20 cellular contexts compared by ENCODE assay signal in genomic region chr16:27339180-27339579, GRCh38. TPM values are rescaled to one million over a fixed set of nuclear protein-coding genes. Genes with fewer than 3 reads are reported as not detected.
DNase-seq lines count a peak whose midpoint lies in the region; ATAC-seq and TF ChIP-seq lines count a peak whose summit lies in the region.
"Had no signal": no experiment of that assay in that cellular context is flagged by ENCODE, and none has a peak within 500 bp of the region (broad histone marks: within the 10 kb centered on the region; RNA-seq: fewer than 3 reads in every experiment).

No MANE protein-coding gene starts in this region.

- H3K36me3 ChIP-seq in esophagus muscularis mucosa (peaks cover 33 to 81% (median 70%) of the 10 kb centered on the region in 4 donors), stomach smooth muscle (ENCODE audit: control insufficient read depth in 2 of 2, insufficient read depth in 2 of 2, low read length in 2 of 2) (peaks cover 44 to 45% of the 10 kb centered on the region in 2 donors)
- H3K36me3 ChIP-seq: BE2C had no signal

- no peak for TF ChIP-seq EP300 in esophagus muscularis mucosa (IDR thresholded peaks at IDR 0.05)

- H3K9me3 ChIP-seq in T-helper 17 cell (ENCODE audit: control insufficient read depth, low read length, poor library complexity, severe bottlenecking) (no peaks in the 10 kb centered on the region), esophagus muscularis mucosa (no peaks in the 10 kb centered on the region), stomach smooth muscle (ENCODE audit: control insufficient read depth in 2 of 2, low read length in 2 of 2) (no peaks in the 10 kb centered on the region)
- H3K9me3 ChIP-seq: BE2C, SJSA1 had no signal

- no peak for ATAC-seq in activated naive CD8-positive, alpha-beta T cell treated with anti-CD3 and anti-CD28 coated beads, Interleukin-2, amount 50 U/mL, for 24 hours
- ATAC-seq in T-helper 17 cell (no peak), HG02973 (IDR thresholded peaks at IDR 0.05; ENCODE audit: unreplicated experiment) (no peak)
- ATAC-seq: Right ventricle myocardium inferior had no signal

- TF ChIP-seq POLR2A in esophagus muscularis mucosa (IDR thresholded peaks at IDR 0.05; ENCODE audit: low read depth), result no peak

- H3K27me3 ChIP-seq in esophagus muscularis mucosa (no peaks in the 10 kb centered on the region), stomach smooth muscle (ENCODE audit: control insufficient read depth in 1 of 2, insufficient read depth in 2 of 2, low read length in 2 of 2) (no peaks in the 10 kb centered on the region)
- H3K27me3 ChIP-seq: BE2C, SJSA1 had no signal

- no peak overlapping the region for H3K4me3 ChIP-seq in esophagus muscularis mucosa
- H3K4me3 ChIP-seq in stomach smooth muscle (ENCODE audit: low read length in 2 of 2), result no peak overlapping the region
- H3K4me3 ChIP-seq: GM23248, PC-9, SJSA1 had no signal

- H3K27ac ChIP-seq in esophagus muscularis mucosa (replicated peaks in 1 of 4), result peak overlapping the region; percentile 33 to 99 (median 98)
- peak overlapping the region; percentile 41 for H3K27ac ChIP-seq in stomach smooth muscle (ENCODE audit: low read length)
- H3K27ac ChIP-seq: GM23248, PC-9, SJSA1 had no signal

- TF ChIP-seq CTCF in esophagus muscularis mucosa (IDR thresholded peaks at IDR 0.05) (no peak), progenitor cell of endocrine pancreas (IDR thresholded peaks at IDR 0.05; ENCODE audit: unreplicated experiment) (no peak)

- peaks cover 38% of the 10 kb centered on the region for H3K4me1 Mint-ChIP-seq in activated naive CD8-positive, alpha-beta T cell (ENCODE audit: low read depth)
- H3K4me1 Mint-ChIP-seq in activated naive CD8-positive, alpha-beta T cell treated with anti-CD3 and anti-CD28 coated beads, Interleukin-2, amount 50 U/mL, for 24 hours, result peaks cover 43% of the 10 kb centered on the region
- H3K4me1 Mint-ChIP-seq in T-helper 17 cell (peaks cover 18% of the 10 kb centered on the region), progenitor cell of endocrine pancreas (ENCODE audit: low read depth) (no peaks in the 10 kb centered on the region)

- H3K27ac Mint-ChIP-seq in activated naive CD8-positive, alpha-beta T cell, result peak overlapping the region; percentile 6
- no peak overlapping the region for H3K27ac Mint-ChIP-seq in activated naive CD8-positive, alpha-beta T cell treated with anti-CD3 and anti-CD28 coated beads, Interleukin-2, amount 50 U/mL, for 24 hours
- peak overlapping the region; percentile 56 for H3K27ac Mint-ChIP-seq in T-helper 17 cell
- no peak overlapping the region for H3K27ac Mint-ChIP-seq in progenitor cell of endocrine pancreas

- H3K4me1 ChIP-seq in esophagus muscularis mucosa (peaks cover 0 to 59% (median 57%) of the 10 kb centered on the region in 4 donors), stomach smooth muscle (ENCODE audit: control insufficient read depth, insufficient read depth, low read length) (peaks cover 32% of the 10 kb centered on the region)
- H3K4me1 ChIP-seq: BE2C, SJSA1 had no signal

- H3K27me3 Mint-ChIP-seq in activated naive CD8-positive, alpha-beta T cell, result no peaks in the 10 kb centered on the region
- H3K27me3 Mint-ChIP-seq in activated naive CD8-positive, alpha-beta T cell treated with anti-CD3 and anti-CD28 coated beads, Interleukin-2, amount 50 U/mL, for 24 hours, result no peaks in the 10 kb centered on the region
- H3K27me3 Mint-ChIP-seq in T-helper 17 cell, result no peaks in the 10 kb centered on the region
- no peaks in the 10 kb centered on the region for H3K27me3 Mint-ChIP-seq in progenitor cell of endocrine pancreas

- H3K9me3 Mint-ChIP-seq in activated naive CD8-positive, alpha-beta T cell (ENCODE audit: low read depth), result no peaks in the 10 kb centered on the region
- H3K9me3 Mint-ChIP-seq in activated naive CD8-positive, alpha-beta T cell treated with anti-CD3 and anti-CD28 coated beads, Interleukin-2, amount 50 U/mL, for 24 hours, result no peaks in the 10 kb centered on the region
- H3K9me3 Mint-ChIP-seq in progenitor cell of endocrine pancreas (ENCODE audit: low read depth), result no peaks in the 10 kb centered on the region

- intact Hi-C loops in esophagus muscularis mucosa (cut with DNase I), result loop anchor here (5.0 kb wide), 1 partner anchor 97 kb away; no protein-coding TSS in a partner anchor

- H3K4me3 Mint-ChIP-seq in activated naive CD8-positive, alpha-beta T cell, result no peak overlapping the region
- no peak overlapping the region for H3K4me3 Mint-ChIP-seq in activated naive CD8-positive, alpha-beta T cell treated with anti-CD3 and anti-CD28 coated beads, Interleukin-2, amount 50 U/mL, for 24 hours
- H3K4me3 Mint-ChIP-seq in T-helper 17 cell (no peak overlapping the region), progenitor cell of endocrine pancreas (ENCODE audit: low read depth) (no peak overlapping the region)
- H3K4me3 Mint-ChIP-seq: CD14-positive monocyte had no signal

- WGBS in esophagus muscularis mucosa, result 93% methylated on average over 4 of the region's 4 CpGs

- no peak for DNase-seq in activated naive CD8-positive, alpha-beta T cell treated with anti-CD3 and anti-CD28 coated beads, Interleukin-2, amount 50 U/mL, for 24 hours
- DNase-seq in T-helper 17 cell (no peak), esophagus muscularis mucosa (ENCODE audit: extremely low spot score) (no peak), progenitor cell of endocrine pancreas (ENCODE audit: low spot score, unreplicated experiment) (no peak)
- DNase-seq: BE2C, GM23248, H7, NCI-H1092, NCI-H1417 treated with DMSO at 0.1 percent for 48 hours, NCI-H1694 treated with DMSO at 0.1 percent for 48 hours, NCI-H2081, NCI-H2227 treated with DMSO at 0.1 percent for 48 hours, NCI-H526 treated with DMSO at 0.1 percent for 48 hours, PC-9 had no signal

- H3K36me3 Mint-ChIP-seq in activated naive CD8-positive, alpha-beta T cell, result peaks cover 19% of the 10 kb centered on the region
- H3K36me3 Mint-ChIP-seq in activated naive CD8-positive, alpha-beta T cell treated with anti-CD3 and anti-CD28 coated beads, Interleukin-2, amount 50 U/mL, for 24 hours (ENCODE audit: low read depth), result peaks cover 81% of the 10 kb centered on the region
- H3K36me3 Mint-ChIP-seq in T-helper 17 cell (ENCODE audit: low read depth) (peaks cover 11% of the 10 kb centered on the region), progenitor cell of endocrine pancreas (ENCODE audit: insufficient read depth) (peaks cover 20% of the 10 kb centered on the region)

- H3K9ac ChIP-seq in stomach smooth muscle (ENCODE audit: low read length in 2 of 2), result no peak overlapping the region
- H3K9ac ChIP-seq: GM23248 had no signal

RNA-seq across cellular contexts. Expression of gene IL4R, which starts 25.4 kb away (rescaled TPM):
- total RNA-seq in T-helper 17 cell, result 100 to 1,000 TPM; 156 to 173 TPM
- total RNA-seq in esophagus muscularis mucosa, result 100 to 1,000 TPM in 3 of 4 donors, 10 to 100 TPM in 1; 72.7 to 167 (median 116) TPM
- 23.4 and 23.6 TPM in 2 replicates for total RNA-seq in progenitor cell of endocrine pancreas

Comparison
In these comparisons a context has a peak if more than half of its experiments do, and no peak if none do; other contexts are left out.
1. H3K27ac Mint-ChIP-seq: peak in activated naive CD8-positive, alpha-beta T cell (single experiment) and T-helper 17 cell (single experiment); none in activated naive CD8-positive, alpha-beta T cell treated with anti-CD3 and anti-CD28 coated beads, Interleukin-2, amount 50 U/mL, for 24 hours (single experiment) and progenitor cell of endocrine pancreas (single experiment).